In the genomic region with DNA sequence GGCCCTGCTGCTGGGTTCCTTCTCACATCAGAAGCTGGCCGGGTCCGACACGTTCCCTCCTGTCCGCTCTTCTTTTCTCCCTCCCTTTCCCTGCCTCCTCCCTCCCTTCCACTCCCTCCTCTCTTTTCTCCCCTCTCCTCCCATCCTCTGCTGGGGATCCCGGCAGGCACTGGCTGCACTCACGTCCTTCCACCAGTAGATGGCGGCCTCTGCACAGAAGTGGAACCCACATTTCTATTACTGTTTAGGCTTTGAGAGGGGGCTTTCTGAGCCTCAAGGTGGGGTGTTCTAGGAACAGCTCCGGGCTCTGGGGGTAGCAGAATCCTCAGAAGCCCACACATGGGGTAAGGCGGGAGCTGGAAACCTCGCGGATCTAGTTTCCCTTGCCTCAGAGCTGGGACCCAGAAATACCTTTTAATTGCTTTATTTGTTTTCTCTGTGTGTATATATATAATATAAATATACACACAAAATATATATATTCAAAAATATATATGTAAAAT, we compare ENCODE assay signal across 8 cellular contexts.
DNase-seq lines count a peak whose midpoint lies in the region; ATAC-seq and TF ChIP-seq lines count a peak whose summit lies in the region.

No MANE protein-coding gene starts in this region.

- POLR2A ChIA-PET in HEK293 (lab: Yijun Ruan, JAX): interaction anchor here (1.3 kb wide), 1 partner anchor 1739 kb away, joined by 3 read pairs; the partner anchor contains the start of gene DPY19L3

- no peaks in the 10 kb centered on the region for H3K9me3 ChIP-seq in HEK293 (ENCODE audit: control insufficient read depth, insufficient read depth, low read depth, low read length)
- no peaks in the 10 kb centered on the region for H3K9me3 ChIP-seq in SJCRH30 (replicated peaks)

- ATAC-seq in GM21619 (IDR thresholded peaks at IDR 0.05; ENCODE audit: unreplicated experiment): no peak
- ATAC-seq in GM19324 (IDR thresholded peaks at IDR 0.05; ENCODE audit: low FRiP score, unreplicated experiment): no peak

- no peak overlapping the region for H3K4me3 ChIP-seq in HEK293 (ENCODE audit: low read depth, low read length)
- no peak overlapping the region for H3K4me3 ChIP-seq in SJCRH30

- H3K27ac ChIP-seq in HEK293 (ENCODE audit: extremely low read depth, low read depth, low read length): no peak overlapping the region
- no peak overlapping the region for H3K27ac ChIP-seq in SJCRH30

- H3K27me3 ChIP-seq in SJCRH30: no peaks in the 10 kb centered on the region

- no peaks in the 10 kb centered on the region for H3K36me3 ChIP-seq in HEK293 (ENCODE audit: control insufficient read depth in 2 of 2, insufficient read depth in 1 of 2, low read length in 2 of 2)
- H3K36me3 ChIP-seq in SJCRH30: no peaks in the 10 kb centered on the region

- H3K4me1 ChIP-seq in HEK293 (ENCODE audit: control insufficient read depth, insufficient read depth, low read length) (peaks cover 43% of the 10 kb centered on the region), SJCRH30 (peaks cover 36% of the 10 kb centered on the region)

- CTCF ChIA-PET in HEK293 (lab: Yijun Ruan, JAX): interaction anchor here (0.5 to 11.0 kb wide), 95 partner anchors 8 to 1940 kb away, joined by 3 to 225 read pairs (median 4); partner anchors contain the start of gene URI1

- TF ChIP-seq CTCF in HEK293 (tag by site-specific recombination; IDR thresholded peaks at IDR 0.05): peak; percentile 94

- DNase-seq in CMK (ENCODE audit: low read depth) (peak; percentile 9), SJCRH30 (peak; percentile 68 to 84), amniotic stem cell (lab: John Stamatoyannopoulos, UW) (peak; percentile 21), inferior parietal cortex (ENCODE audit: extremely low spot score) (peak; percentile 71)
- DNase-seq in stimulated activated CD4-positive, alpha-beta T cell treated with anti-CD3 and anti-CD28 coated beads, Interleukin-2, amount 100 ng/mL, for 4 hours (ENCODE audit: low read depth): peak; percentile 17

TF ChIP-seq in HEK293, 187 proteins besides CTCF, POLR2A, EP300 and RAD21:
- TF ChIP-seq IKZF3 (tag by site-specific recombination; IDR thresholded peaks at IDR 0.05) (peak; percentile 74; the same call in 1 of the 2 replicates), ZNF785 (tag by site-specific recombination; IDR thresholded peaks at IDR 0.05) (no peak), ZSCAN16 (tag by site-specific recombination; IDR thresholded peaks at IDR 0.05) (peak; percentile 98), ZNF701 (tag by site-specific recombination; IDR thresholded peaks at IDR 0.05) (no peak), ZNF239 (tag by site-specific recombination; IDR thresholded peaks at IDR 0.05) (no peak), MZF1 (tag by site-specific recombination; IDR thresholded peaks at IDR 0.05; ENCODE audit: borderline replicate concordance) (no peak), ZNF398 (tag by site-specific recombination; IDR thresholded peaks at IDR 0.05) (peak; percentile 97), TCF7L2 (IDR thresholded peaks at IDR 0.05; ENCODE audit: borderline replicate concordance, low read depth, low read length) (no peak), GLIS1 (tag by site-specific recombination; IDR thresholded peaks at IDR 0.05) (peak; percentile 81), KLF17 (tag by site-specific recombination; IDR thresholded peaks at IDR 0.05) (peak; percentile 74; the same call in 1 of the 2 replicates), ZNF654 (tag by site-specific recombination; IDR thresholded peaks at IDR 0.05; ENCODE audit: low read depth) (peak; percentile 99), INSM2 (tag by site-specific recombination; IDR thresholded peaks at IDR 0.05) (no peak), PRDM1 (tag by site-specific recombination; IDR thresholded peaks at IDR 0.05) (peak; percentile 93), ZNF366 (tag by site-specific recombination; conservative IDR thresholded peaks at IDR 0.05) (peak; percentile 91), GLIS2 (tag by site-specific recombination; IDR thresholded peaks at IDR 0.05) (peak; percentile 68), ZNF391 (tag by site-specific recombination; IDR thresholded peaks at IDR 0.05; ENCODE audit: borderline replicate concordance, low read depth) (0 out of 2 replicates have a peak, but pooled peaks have one; percentile 17), ZNF341 (tag by site-specific recombination; IDR thresholded peaks at IDR 0.05; ENCODE audit: low read depth) (peak; percentile 97), ZNF571 (tag by site-specific recombination; IDR thresholded peaks at IDR 0.05) (no peak), WT1 (tag by site-specific recombination; IDR thresholded peaks at IDR 0.05) (peak; percentile 90), ZBTB17 (tag by site-specific recombination; IDR thresholded peaks at IDR 0.05) (peak; percentile 36; the same call in 1 of the 2 replicates), ZBTB7A (tag by site-specific recombination; IDR thresholded peaks at IDR 0.05; ENCODE audit: low read depth) (no peak)

Comparison
In these comparisons a context has a peak if more than half of its experiments do, and no peak if none do; other contexts are left out.
1. DNase-seq: peak in every context shown above with its lines; median percentile 76 in SJCRH30; 71 in inferior parietal cortex; 21 in amniotic stem cell; 17 in stimulated activated CD4-positive, alpha-beta T cell treated with anti-CD3 and anti-CD28 coated beads, Interleukin-2, amount 100 ng/mL, for 4 hours; 9 in CMK.